1 cellular context compared by ENCODE assay signal in the genomic region with DNA sequence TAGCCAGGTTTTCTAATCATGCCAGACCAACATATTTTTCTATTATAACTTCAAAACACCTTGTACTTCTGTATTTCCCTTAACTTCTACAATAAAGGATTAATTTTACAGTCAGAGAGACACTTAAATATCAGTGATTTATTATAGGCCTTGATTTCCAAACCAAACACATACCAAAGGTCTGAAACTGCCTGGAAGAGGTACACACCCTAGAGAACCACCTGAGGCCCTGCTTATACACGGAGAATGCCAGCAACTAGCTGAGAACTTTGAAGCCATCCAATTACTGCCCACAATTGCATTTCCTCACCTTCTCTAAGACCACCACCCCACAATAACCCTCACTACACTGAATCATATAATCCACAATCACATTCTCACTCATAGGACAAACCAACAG.
TF ChIP-seq lines count a peak whose summit lies in the region.

No MANE protein-coding gene starts in this region.

TF ChIP-seq in GM23338, 12 proteins besides CTCF, POLR2A, EP300 and RAD21 (continued from another document):
- TF ChIP-seq POLR2AphosphoS5 (IDR thresholded peaks at IDR 0.05; ENCODE audit: low read depth) (no peak), ZNF114 (CRISPR knock-in tag; IDR thresholded peaks at IDR 0.05) (no peak), EZH2 (IDR thresholded peaks at IDR 0.05; ENCODE audit: low read depth, unreplicated experiment) (no peak), JUNB (IDR thresholded peaks at IDR 0.05; ENCODE audit: unreplicated experiment) (no peak)
- TF ChIP-seq, protein P1, sequence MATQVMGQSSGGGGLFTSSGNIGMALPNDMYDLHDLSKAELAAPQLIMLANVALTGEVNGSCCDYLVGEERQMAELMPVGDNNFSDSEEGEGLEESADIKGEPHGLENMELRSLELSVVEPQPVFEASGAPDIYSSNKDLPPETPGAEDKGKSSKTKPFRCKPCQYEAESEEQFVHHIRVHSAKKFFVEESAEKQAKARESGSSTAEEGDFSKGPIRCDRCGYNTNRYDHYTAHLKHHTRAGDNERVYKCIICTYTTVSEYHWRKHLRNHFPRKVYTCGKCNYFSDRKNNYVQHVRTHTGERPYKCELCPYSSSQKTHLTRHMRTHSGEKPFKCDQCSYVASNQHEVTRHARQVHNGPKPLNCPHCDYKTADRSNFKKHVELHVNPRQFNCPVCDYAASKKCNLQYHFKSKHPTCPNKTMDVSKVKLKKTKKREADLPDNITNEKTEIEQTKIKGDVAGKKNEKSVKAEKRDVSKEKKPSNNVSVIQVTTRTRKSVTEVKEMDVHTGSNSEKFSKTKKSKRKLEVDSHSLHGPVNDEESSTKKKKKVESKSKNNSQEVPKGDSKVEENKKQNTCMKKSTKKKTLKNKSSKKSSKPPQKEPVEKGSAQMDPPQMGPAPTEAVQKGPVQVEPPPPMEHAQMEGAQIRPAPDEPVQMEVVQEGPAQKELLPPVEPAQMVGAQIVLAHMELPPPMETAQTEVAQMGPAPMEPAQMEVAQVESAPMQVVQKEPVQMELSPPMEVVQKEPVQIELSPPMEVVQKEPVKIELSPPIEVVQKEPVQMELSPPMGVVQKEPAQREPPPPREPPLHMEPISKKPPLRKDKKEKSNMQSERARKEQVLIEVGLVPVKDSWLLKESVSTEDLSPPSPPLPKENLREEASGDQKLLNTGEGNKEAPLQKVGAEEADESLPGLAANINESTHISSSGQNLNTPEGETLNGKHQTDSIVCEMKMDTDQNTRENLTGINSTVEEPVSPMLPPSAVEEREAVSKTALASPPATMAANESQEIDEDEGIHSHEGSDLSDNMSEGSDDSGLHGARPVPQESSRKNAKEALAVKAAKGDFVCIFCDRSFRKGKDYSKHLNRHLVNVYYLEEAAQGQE (IDR thresholded peaks at IDR 0.05; ENCODE audit: unreplicated experiment) = no peak
- TF ChIP-seq, protein P2, sequence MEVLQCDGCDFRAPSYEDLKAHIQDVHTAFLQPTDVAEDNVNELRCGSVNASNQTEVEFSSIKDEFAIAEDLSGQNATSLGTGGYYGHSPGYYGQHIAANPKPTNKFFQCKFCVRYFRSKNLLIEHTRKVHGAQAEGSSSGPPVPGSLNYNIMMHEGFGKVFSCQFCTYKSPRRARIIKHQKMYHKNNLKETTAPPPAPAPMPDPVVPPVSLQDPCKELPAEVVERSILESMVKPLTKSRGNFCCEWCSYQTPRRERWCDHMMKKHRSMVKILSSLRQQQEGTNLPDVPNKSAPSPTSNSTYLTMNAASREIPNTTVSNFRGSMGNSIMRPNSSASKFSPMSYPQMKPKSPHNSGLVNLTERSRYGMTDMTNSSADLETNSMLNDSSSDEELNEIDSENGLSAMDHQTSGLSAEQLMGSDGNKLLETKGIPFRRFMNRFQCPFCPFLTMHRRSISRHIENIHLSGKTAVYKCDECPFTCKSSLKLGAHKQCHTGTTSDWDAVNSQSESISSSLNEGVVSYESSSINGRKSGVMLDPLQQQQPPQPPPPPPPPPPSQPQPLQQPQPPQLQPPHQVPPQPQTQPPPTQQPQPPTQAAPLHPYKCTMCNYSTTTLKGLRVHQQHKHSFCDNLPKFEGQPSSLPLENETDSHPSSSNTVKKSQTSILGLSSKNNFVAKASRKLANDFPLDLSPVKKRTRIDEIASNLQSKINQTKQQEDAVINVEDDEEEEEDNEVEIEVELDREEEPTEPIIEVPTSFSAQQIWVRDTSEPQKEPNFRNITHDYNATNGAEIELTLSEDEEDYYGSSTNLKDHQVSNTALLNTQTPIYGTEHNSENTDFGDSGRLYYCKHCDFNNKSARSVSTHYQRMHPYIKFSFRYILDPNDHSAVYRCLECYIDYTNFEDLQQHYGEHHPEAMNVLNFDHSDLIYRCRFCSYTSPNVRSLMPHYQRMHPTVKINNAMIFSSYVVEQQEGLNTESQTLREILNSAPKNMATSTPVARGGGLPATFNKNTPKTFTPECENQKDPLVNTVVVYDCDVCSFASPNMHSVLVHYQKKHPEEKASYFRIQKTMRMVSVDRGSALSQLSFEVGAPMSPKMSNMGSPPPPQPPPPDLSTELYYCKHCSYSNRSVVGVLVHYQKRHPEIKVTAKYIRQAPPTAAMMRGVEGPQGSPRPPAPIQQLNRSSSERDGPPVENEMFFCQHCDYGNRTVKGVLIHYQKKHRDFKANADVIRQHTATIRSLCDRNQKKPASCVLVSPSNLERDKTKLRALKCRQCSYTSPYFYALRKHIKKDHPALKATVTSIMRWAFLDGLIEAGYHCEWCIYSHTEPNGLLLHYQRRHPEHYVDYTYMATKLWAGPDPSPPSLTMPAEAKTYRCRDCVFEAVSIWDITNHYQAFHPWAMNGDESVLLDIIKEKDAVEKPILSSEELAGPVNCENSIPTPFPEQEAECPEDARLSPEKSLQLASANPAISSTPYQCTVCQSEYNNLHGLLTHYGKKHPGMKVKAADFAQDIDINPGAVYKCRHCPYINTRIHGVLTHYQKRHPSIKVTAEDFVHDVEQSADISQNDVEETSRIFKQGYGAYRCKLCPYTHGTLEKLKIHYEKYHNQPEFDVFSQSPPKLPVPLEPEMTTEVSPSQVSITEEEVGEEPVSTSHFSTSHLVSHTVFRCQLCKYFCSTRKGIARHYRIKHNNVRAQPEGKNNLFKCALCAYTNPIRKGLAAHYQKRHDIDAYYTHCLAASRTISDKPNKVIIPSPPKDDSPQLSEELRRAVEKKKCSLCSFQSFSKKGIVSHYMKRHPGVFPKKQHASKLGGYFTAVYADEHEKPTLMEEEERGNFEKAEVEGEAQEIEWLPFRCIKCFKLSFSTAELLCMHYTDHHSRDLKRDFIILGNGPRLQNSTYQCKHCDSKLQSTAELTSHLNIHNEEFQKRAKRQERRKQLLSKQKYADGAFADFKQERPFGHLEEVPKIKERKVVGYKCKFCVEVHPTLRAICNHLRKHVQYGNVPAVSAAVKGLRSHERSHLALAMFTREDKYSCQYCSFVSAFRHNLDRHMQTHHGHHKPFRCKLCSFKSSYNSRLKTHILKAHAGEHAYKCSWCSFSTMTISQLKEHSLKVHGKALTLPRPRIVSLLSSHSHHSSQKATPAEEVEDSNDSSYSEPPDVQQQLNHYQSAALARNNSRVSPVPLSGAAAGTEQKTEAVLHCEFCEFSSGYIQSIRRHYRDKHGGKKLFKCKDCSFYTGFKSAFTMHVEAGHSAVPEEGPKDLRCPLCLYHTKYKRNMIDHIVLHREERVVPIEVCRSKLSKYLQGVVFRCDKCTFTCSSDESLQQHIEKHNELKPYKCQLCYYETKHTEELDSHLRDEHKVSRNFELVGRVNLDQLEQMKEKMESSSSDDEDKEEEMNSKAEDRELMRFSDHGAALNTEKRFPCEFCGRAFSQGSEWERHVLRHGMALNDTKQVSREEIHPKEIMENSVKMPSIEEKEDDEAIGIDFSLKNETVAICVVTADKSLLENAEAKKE (CRISPR knock-in tag; IDR thresholded peaks at IDR 0.05) = no peak
